8 cellular contexts compared by ENCODE assay signal in the genomic region with DNA sequence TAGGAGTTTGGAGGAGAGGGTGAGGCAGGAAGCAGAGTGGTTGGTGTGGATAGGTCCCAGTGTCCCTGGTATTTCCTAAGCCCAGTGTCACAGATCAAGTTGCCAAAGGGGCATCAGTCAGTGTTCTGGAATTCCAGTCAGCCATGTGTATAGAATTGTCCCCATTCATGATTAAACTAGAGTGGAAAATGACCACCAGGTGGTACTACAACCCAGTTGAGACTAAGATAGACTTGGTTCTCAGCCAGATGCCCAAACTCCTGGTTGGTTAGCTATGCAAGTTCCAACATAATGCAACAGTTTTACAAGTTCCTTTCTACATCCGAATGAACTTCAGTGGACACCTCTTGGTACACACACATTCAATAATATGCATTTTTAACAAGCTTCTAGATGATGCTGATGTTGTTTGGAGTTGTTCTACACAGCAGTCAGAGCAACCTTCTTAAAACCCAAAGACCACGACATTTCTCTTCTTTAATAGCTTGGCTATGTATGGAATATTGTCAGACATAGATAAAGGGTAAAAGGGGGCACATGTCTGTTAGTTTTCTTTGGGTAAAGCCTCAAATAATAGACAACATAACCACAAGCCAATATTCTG. TPM values are rescaled to one million over a fixed set of nuclear protein-coding genes. Genes with fewer than 3 reads are reported as not detected.
DNase-seq lines count a peak whose midpoint lies in the region; ATAC-seq and TF ChIP-seq lines count a peak whose summit lies in the region.

No MANE protein-coding gene starts in this region.

- in situ Hi-C loops in GM13976 (cut with MboI; ENCODE audit: low sequenced_read_pairs, unreplicated experiment) = no loop called here

- H3K9me3 ChIP-seq in upper lobe of right lung = no peaks in the 10 kb centered on the region

- H3K36me3 ChIP-seq in upper lobe of right lung = no peaks in the 10 kb centered on the region

- H3K4me1 ChIP-seq in upper lobe of right lung = no peaks in the 10 kb centered on the region

- H3K27ac ChIP-seq in upper lobe of right lung = no peak overlapping the region

- H3K4me3 ChIP-seq in upper lobe of right lung = no peak overlapping the region

- intact Hi-C loops in upper lobe of right lung (cut with DNase I) = loop anchor here (10.0 kb wide), 1 partner anchor 398 kb away; no protein-coding TSS in a partner anchor

- TF ChIP-seq CTCF in GM13976 (IDR thresholded peaks at IDR 0.05; ENCODE audit: borderline replicate concordance, control extremely low read depth, extremely low read depth, insufficient read depth, missing control alignments) (peak; percentile 24), upper lobe of right lung (IDR thresholded peaks at IDR 0.05) (peak; percentile 59)

- H3K27me3 ChIP-seq in upper lobe of right lung = peaks cover 6% of the 10 kb centered on the region

- peak; percentile 60 for DNase-seq in CD1c-positive myeloid dendritic cell (ENCODE audit: extremely low spot score)
- no peak for DNase-seq in GM13976 (ENCODE audit: low spot score)
- peak; percentile 29 for DNase-seq in HuH-7 (ENCODE audit: low spot score)
- peak; percentile 26 to 27 for DNase-seq in NOMO-1 (lab: John Stamatoyannopoulos, UW; ENCODE audit: unreplicated experiment in 2 of 2)
- DNase-seq in central memory CD4-positive, alpha-beta T cell = peak; percentile 33
- DNase-seq in left lobe of liver (ENCODE audit: low spot score) = peak; percentile 56
- DNase-seq in upper lobe of right lung = no peak
- no peak for DNase-seq in stimulated activated CD4-positive, alpha-beta T cell treated with anti-CD3 and anti-CD28 coated beads, Interleukin-2, amount 100 ng/mL, for 24 hours

- ATAC-seq in left lobe of liver = peak; percentile 99
- ATAC-seq in upper lobe of right lung = peak; percentile 95

RNA-seq across cellular contexts. Expression of a gene that starts 8.4 kb away (rescaled TPM):
- total RNA-seq in left lobe of liver (11.1 TPM), upper lobe of right lung (23.0 TPM)

RNA-seq across cellular contexts. Expression of a gene that starts 9.3 kb away (rescaled TPM):
- total RNA-seq in left lobe of liver (14.2 TPM), upper lobe of right lung (26.0 TPM)

Comparison
In these comparisons a context has a peak if more than half of its experiments do, and no peak if none do; other contexts are left out.
1. DNase-seq: peak in CD1c-positive myeloid dendritic cell (single experiment), HuH-7 (single experiment), NOMO-1 (2 of 2), central memory CD4-positive, alpha-beta T cell (single experiment) and left lobe of liver (single experiment); none in GM13976 (single experiment), upper lobe of right lung (single experiment) and stimulated activated CD4-positive, alpha-beta T cell treated with anti-CD3 and anti-CD28 coated beads, Interleukin-2, amount 100 ng/mL, for 24 hours (0 of 2).